ENCODE assay signal across 13 cellular contexts in genomic region chrX:97397371-97397770, GRCh38.
DNase-seq lines count a peak whose midpoint lies in the region; ATAC-seq, FAIRE-seq and TF ChIP-seq lines count a peak whose summit lies in the region.
"Had no signal": no experiment of that assay in that cellular context is flagged by ENCODE, and none has a peak within 500 bp of the region (broad histone marks: within the 10 kb centered on the region; RNA-seq: fewer than 3 reads in every experiment).

No MANE protein-coding gene starts in this region.

- H3K27ac ChIP-seq in A549 (peak overlapping the region; percentile 72 to 79), GM23338 (ENCODE audit: low read depth) (0 out of 2 replicates have a peak overlapping the region, but pooled peaks have one; percentile 78)
- H3K27ac ChIP-seq: ovary had no signal

- 0 out of 6 replicates have a peak, but pooled peaks of 1 of the 2 experiments have one; percentile 24 for ATAC-seq in A549
- no peak for ATAC-seq in GM23338

- H3K4me1 Mint-ChIP-seq in GM23338 = peaks cover 33% of the 10 kb centered on the region
- peaks cover 45% of the 10 kb centered on the region for H3K4me1 Mint-ChIP-seq in T-helper 2 cell treated with Interferon-gamma antibody and Interleukin-4, amounts not matched to agents 5 μg/mL and 100 μg/mL, for 36 hours (ENCODE audit: low read depth)

- no peak overlapping the region for H2AFZ ChIP-seq in GM23338

- no peaks in the 10 kb centered on the region for H3K9me3 ChIP-seq in A549
- H3K9me3 ChIP-seq: ovary had no signal

- TF ChIP-seq POLR2A in A549 (IDR thresholded peaks at IDR 0.05; ENCODE audit: low read length) = no peak
- TF ChIP-seq POLR2A in erythroblast (IDR thresholded peaks at IDR 0.05; ENCODE audit: low read length) = no peak

- TF ChIP-seq RAD21 in A549 (conservative IDR thresholded peaks at IDR 0.05 in 1 of 2, IDR thresholded peaks at IDR 0.05 in 1 of 2) = no peak

- peaks cover 2% of the 10 kb centered on the region for H3K27me3 Mint-ChIP-seq in GM23338 (ENCODE audit: insufficient read depth, low read depth, poor library complexity)
- no peaks in the 10 kb centered on the region for H3K27me3 Mint-ChIP-seq in T-helper 2 cell treated with Interferon-gamma antibody and Interleukin-4, amounts not matched to agents 5 μg/mL and 100 μg/mL, for 36 hours (ENCODE audit: low read depth)

- DNase-seq in A549 (ENCODE audit: low read depth in 1 of 2, low spot score in 1 of 2) (no peak), GM23338 (ENCODE audit: low spot score) (no peak), erythroblast (lab: John Stamatoyannopoulos, UW) (peak; percentile 43 to 58), NCI-H748 treated with DMSO at 0.1 percent for 48 hours (lab: John Stamatoyannopoulos, UW) (no peak), NCI-H524 (lab: John Stamatoyannopoulos, UW) (no peak), DMS114 treated with DMSO at 0.1 percent for 48 hours (lab: John Stamatoyannopoulos, UW; ENCODE audit: unreplicated experiment) (no peak), superior temporal gyrus (ENCODE audit: extremely low spot score) (no peak)
- DNase-seq in T-helper 2 cell treated with Interferon-gamma antibody and Interleukin-4, amounts not matched to agents 5 μg/mL and 100 μg/mL, for 36 hours (ENCODE audit: low spot score) = no peak
- DNase-seq: activated CD4-positive, alpha-beta T cell treated with anti-CD3 and anti-CD28 coated beads, Interleukin-2, amount 50 U/mL, for 48 hours; activated naive CD4-positive, alpha-beta T cell; AML-193; NCI-H1694 treated with DMSO at 0.1 percent for 48 hours; ovary had no signal

- TF ChIP-seq CTCF in A549 (IDR thresholded peaks at IDR 0.05) (no peak), GM23338 (conservative IDR thresholded peaks at IDR 0.05; ENCODE audit: low read depth in 2 of 2) (no peak)

- H3K4me3 ChIP-seq in A549 = no peak overlapping the region
- H3K4me3 ChIP-seq in GM23338 = no peak overlapping the region
- H3K4me3 ChIP-seq: ovary had no signal

- H3K4me2 ChIP-seq in A549 = peak overlapping the region; percentile 38
- 0 out of 2 replicates have a peak overlapping the region, but pooled peaks have one; percentile 50 for H3K4me2 ChIP-seq in GM23338

- FAIRE-seq in A549 (lab: Jason Lieb, UNC) = no peak

- H3F3A ChIP-seq in GM23338 (replicated peaks; ENCODE audit: low read depth) = no peaks in the 10 kb centered on the region

- H3K27ac Mint-ChIP-seq in GM23338 = peak overlapping the region; percentile 77
- peak overlapping the region; percentile 90 for H3K27ac Mint-ChIP-seq in T-helper 2 cell treated with Interferon-gamma antibody and Interleukin-4, amounts not matched to agents 5 μg/mL and 100 μg/mL, for 36 hours

- H3K27me3 ChIP-seq in GM23338 (ENCODE audit: insufficient read depth) = no peaks in the 10 kb centered on the region
- H3K27me3 ChIP-seq: ovary had no signal

- no peak overlapping the region for H3K4me3 Mint-ChIP-seq in GM23338
- peak overlapping the region; percentile 67 for H3K4me3 Mint-ChIP-seq in T-helper 2 cell treated with Interferon-gamma antibody and Interleukin-4, amounts not matched to agents 5 μg/mL and 100 μg/mL, for 36 hours

- H3K9me2 ChIP-seq in GM23338 (ENCODE audit: insufficient read depth) = no peaks in the 10 kb centered on the region

- POLR2A ChIA-PET in A549 (lab: Yijun Ruan, JAX) = no interaction called here

- no peaks in the 10 kb centered on the region; the same call in 1 of the 2 replicates for H3K36me3 ChIP-seq in GM23338 (ENCODE audit: insufficient read depth)
- H3K36me3 ChIP-seq: ovary had no signal

- peaks cover 11% of the 10 kb centered on the region; the same call in 2 of the 3 replicates for H3K36me3 Mint-ChIP-seq in GM23338 (ENCODE audit: low read depth)
- no peaks in the 10 kb centered on the region for H3K36me3 Mint-ChIP-seq in T-helper 2 cell treated with Interferon-gamma antibody and Interleukin-4, amounts not matched to agents 5 μg/mL and 100 μg/mL, for 36 hours (ENCODE audit: low read depth)

- H3K9me3 Mint-ChIP-seq in GM23338 = no peaks in the 10 kb centered on the region
- no peaks in the 10 kb centered on the region for H3K9me3 Mint-ChIP-seq in T-helper 2 cell treated with Interferon-gamma antibody and Interleukin-4, amounts not matched to agents 5 μg/mL and 100 μg/mL, for 36 hours

- H3K4me1 ChIP-seq in A549 = peaks cover 57% of the 10 kb centered on the region
- H3K4me1 ChIP-seq in GM23338 (ENCODE audit: insufficient read depth) = peaks cover 26% of the 10 kb centered on the region

- no peaks in the 10 kb centered on the region; the same call in none of the 2 replicates for H4K20me1 ChIP-seq in GM23338 (replicated peaks; ENCODE audit: insufficient read depth)

- 56% methylated on average over 3 of the region's 3 CpGs for WGBS in A549 (ENCODE audit: missing lambda C conversion rate)

- no peak for TF ChIP-seq EP300 in A549 (IDR thresholded peaks at IDR 0.05)

- CTCF ChIA-PET in A549 (lab: Yijun Ruan, JAX) = no interaction called here

- peaks cover 8% of the 10 kb centered on the region; the same call in 1 of the 2 replicates for H3K79me2 ChIP-seq in GM23338 (replicated peaks; ENCODE audit: insufficient read depth)

TF ChIP-seq in A549, 52 proteins besides CTCF, POLR2A, EP300 and RAD21:
- TF ChIP-seq FOSB (CRISPR knock-in tag; IDR thresholded peaks at IDR 0.05) (no peak), SREBF2 (IDR thresholded peaks at IDR 0.05) (no peak), ESRRA (IDR thresholded peaks at IDR 0.05; ENCODE audit: borderline replicate concordance, low read length) (no peak), TP53 (CRISPR knock-in tag; IDR thresholded peaks at IDR 0.05) (no peak), MAFK (IDR thresholded peaks at IDR 0.05; ENCODE audit: partially characterized antibody) (no peak), ATOH8 (CRISPR knock-in tag; IDR thresholded peaks at IDR 0.05; ENCODE audit: low read depth) (no peak), NR3C1 (IDR thresholded peaks at IDR 0.05) (no peak), GATA3 (IDR thresholded peaks at IDR 0.05; ENCODE audit: borderline replicate concordance) (no peak), POLR2AphosphoS2 (conservative IDR thresholded peaks at IDR 0.05; ENCODE audit: low read length) (no peak), CBX2 (IDR thresholded peaks at IDR 0.05; ENCODE audit: borderline replicate concordance, low read depth) (no peak), RCOR1 (IDR thresholded peaks at IDR 0.05; ENCODE audit: low read depth, low read length) (no peak), RFX5 (IDR thresholded peaks at IDR 0.05) (no peak), HEYL (CRISPR knock-in tag; IDR thresholded peaks at IDR 0.05) (no peak)
- TF ChIP-seq, protein P1, sequence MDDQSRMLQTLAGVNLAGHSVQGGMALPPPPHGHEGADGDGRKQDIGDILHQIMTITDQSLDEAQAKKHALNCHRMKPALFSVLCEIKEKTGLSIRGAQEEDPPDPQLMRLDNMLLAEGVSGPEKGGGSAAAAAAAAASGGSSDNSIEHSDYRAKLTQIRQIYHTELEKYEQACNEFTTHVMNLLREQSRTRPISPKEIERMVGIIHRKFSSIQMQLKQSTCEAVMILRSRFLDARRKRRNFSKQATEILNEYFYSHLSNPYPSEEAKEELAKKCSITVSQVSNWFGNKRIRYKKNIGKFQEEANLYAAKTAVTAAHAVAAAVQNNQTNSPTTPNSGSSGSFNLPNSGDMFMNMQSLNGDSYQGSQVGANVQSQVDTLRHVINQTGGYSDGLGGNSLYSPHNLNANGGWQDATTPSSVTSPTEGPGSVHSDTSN (IDR thresholded peaks at IDR 0.05) = no peak

TF ChIP-seq in GM23338, 12 proteins besides CTCF, POLR2A, EP300 and RAD21 (continues in another document):
- TF ChIP-seq CREB1 (CRISPR knock-in tag; IDR thresholded peaks at IDR 0.05; ENCODE audit: low read depth) (no peak), JUNB (IDR thresholded peaks at IDR 0.05; ENCODE audit: unreplicated experiment) (no peak), STAT1 (IDR thresholded peaks at IDR 0.05; ENCODE audit: unreplicated experiment) (no peak), EZH2 (IDR thresholded peaks at IDR 0.05; ENCODE audit: low read depth, unreplicated experiment) (no peak)
- TF ChIP-seq, protein P2, sequence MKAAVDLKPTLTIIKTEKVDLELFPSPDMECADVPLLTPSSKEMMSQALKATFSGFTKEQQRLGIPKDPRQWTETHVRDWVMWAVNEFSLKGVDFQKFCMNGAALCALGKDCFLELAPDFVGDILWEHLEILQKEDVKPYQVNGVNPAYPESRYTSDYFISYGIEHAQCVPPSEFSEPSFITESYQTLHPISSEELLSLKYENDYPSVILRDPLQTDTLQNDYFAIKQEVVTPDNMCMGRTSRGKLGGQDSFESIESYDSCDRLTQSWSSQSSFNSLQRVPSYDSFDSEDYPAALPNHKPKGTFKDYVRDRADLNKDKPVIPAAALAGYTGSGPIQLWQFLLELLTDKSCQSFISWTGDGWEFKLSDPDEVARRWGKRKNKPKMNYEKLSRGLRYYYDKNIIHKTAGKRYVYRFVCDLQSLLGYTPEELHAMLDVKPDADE (IDR thresholded peaks at IDR 0.05) = no peak

Comparison
In these comparisons a context has a peak if more than half of its experiments do, and no peak if none do; other contexts are left out.
1. DNase-seq: peak in erythroblast (2 of 2); none in A549 (0 of 2), GM23338 (single experiment), T-helper 2 cell treated with Interferon-gamma antibody and Interleukin-4, amounts not matched to agents 5 μg/mL and 100 μg/mL, for 36 hours (single experiment), NCI-H748 treated with DMSO at 0.1 percent for 48 hours (single experiment), NCI-H524 (0 of 2), DMS114 treated with DMSO at 0.1 percent for 48 hours (single experiment) and superior temporal gyrus (single experiment).